ENCODE assay signal across 2 cellular contexts in genomic region chr6:22145823-22146379, GRCh38.
TF ChIP-seq lines count a peak whose summit lies in the region.

No MANE protein-coding gene starts in this region.

TF ChIP-seq in GM23338, 12 proteins besides CTCF, POLR2A, EP300 and RAD21 (continued from another document):
- TF ChIP-seq POLR2AphosphoS5 (IDR thresholded peaks at IDR 0.05; ENCODE audit: low read depth) (no peak), NANOG (IDR thresholded peaks at IDR 0.05; ENCODE audit: borderline replicate concordance) (no peak), REST (IDR thresholded peaks at IDR 0.05; ENCODE audit: unreplicated experiment) (no peak), JUNB (IDR thresholded peaks at IDR 0.05; ENCODE audit: unreplicated experiment) (no peak), STAT1 (IDR thresholded peaks at IDR 0.05; ENCODE audit: unreplicated experiment) (no peak), EZH2phosphoT487 (IDR thresholded peaks at IDR 0.05; ENCODE audit: unreplicated experiment) (no peak), ZNF462 (CRISPR knock-in tag; IDR thresholded peaks at IDR 0.05) (no peak), ZNF114 (CRISPR knock-in tag; IDR thresholded peaks at IDR 0.05) (no peak)

TF ChIP-seq in H1, 55 proteins besides CTCF, POLR2A, EP300 and RAD21 (continued from another document):
- TF ChIP-seq SUZ12 (IDR thresholded peaks at IDR 0.05; ENCODE audit: low read length) (no peak), E2F6 (IDR thresholded peaks at IDR 0.05) (peak; percentile 27; the same call in 1 of the 2 replicates), ATF3 (IDR thresholded peaks at IDR 0.05; ENCODE audit: insufficient read depth, low read depth, low read length) (0 out of 2 replicates have a peak, but pooled peaks have one; percentile 29), POU5F1 (IDR thresholded peaks at IDR 0.05; ENCODE audit: low read depth, low read length) (no peak), MAX (IDR thresholded peaks at IDR 0.05) (0 out of 2 replicates have a peak, but pooled peaks have one; percentile 37), BACH1 (IDR thresholded peaks at IDR 0.05; ENCODE audit: low read length) (no peak), JUN (IDR thresholded peaks at IDR 0.05; ENCODE audit: low read depth, low read length) (no peak)
